Comparison of ENCODE assay signal across 18 cellular contexts in the genomic region with DNA sequence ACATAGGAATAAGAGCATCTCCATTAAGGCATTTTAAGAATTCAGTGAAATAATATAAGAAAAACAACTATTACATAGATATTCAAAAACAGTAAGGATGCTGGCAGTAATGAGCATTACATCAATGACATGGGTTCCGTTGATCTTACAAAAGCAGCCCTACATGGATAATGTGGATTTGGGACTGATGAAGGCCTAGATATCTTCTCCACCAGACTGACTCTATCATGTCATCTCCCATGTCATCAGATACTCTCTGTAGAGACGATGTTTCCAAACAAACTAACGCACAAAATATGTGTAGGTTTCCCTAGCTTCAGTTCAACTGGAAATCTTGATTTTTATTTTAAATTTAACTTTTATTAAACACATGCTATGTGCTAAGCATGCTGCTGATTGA. TPM values are rescaled to one million over a fixed set of nuclear protein-coding genes. Genes with fewer than 3 reads are reported as not detected.
A peak's percentile ranks its signal among the peaks of the same experiment; 100 is the strongest.
DNase-seq lines count a peak whose midpoint lies in the region; ATAC-seq and TF ChIP-seq lines count a peak whose summit lies in the region.
"Had no signal": no experiment of that assay in that cellular context is flagged by ENCODE, and none has a peak within 500 bp of the region (broad histone marks: within the 10 kb centered on the region; RNA-seq: fewer than 3 reads in every experiment).

No MANE protein-coding gene starts in this region.

- H3K23ac ChIP-seq in IMR-90 (ENCODE audit: low read depth, low read length): peak overlapping the region; percentile 34; the same call in 1 of the 2 replicates

- no peak for TF ChIP-seq RAD21 in IMR-90 (IDR thresholded peaks at IDR 0.05; ENCODE audit: low read length)

- H4K8ac ChIP-seq in IMR-90 (ENCODE audit: low read depth in 2 of 2, low read length in 2 of 2): peak overlapping the region; percentile 24 to 64; a peak in 1 of 4 replicates

- H3K27ac ChIP-seq in IMR-90 (ENCODE audit: insufficient read depth, low read length) (peak overlapping the region; percentile 68; the same call in 1 of the 2 replicates), coronary artery (peak overlapping the region; percentile 92 to 97), mucosa of rectum (ENCODE audit: low read depth in 2 of 2, low read length in 2 of 2) (no peak overlapping the region), suprapubic skin (peak overlapping the region; percentile 93)
- H3K27ac ChIP-seq in effector memory CD4-positive, alpha-beta T cell (ENCODE audit: insufficient read depth, low read length, poor library complexity, severe bottlenecking): no peak overlapping the region

- ATAC-seq in IMR-90 (ENCODE audit: low read depth) (no peak), GM21619 (IDR thresholded peaks at IDR 0.05; ENCODE audit: unreplicated experiment) (no peak)
- ATAC-seq: effector memory CD8-positive, alpha-beta T cell; right cardiac atrium had no signal

- CTCF ChIA-PET in IMR-90 (lab: Yijun Ruan, JAX): interaction anchor here (1.5 kb wide), 1 partner anchor 40 kb away, joined by 3 read pairs; no protein-coding TSS in a partner anchor

- H4K91ac ChIP-seq in IMR-90 (ENCODE audit: insufficient read depth, low read depth, low read length): 0 out of 2 replicates have a peak overlapping the region, but pooled peaks have one; percentile 13

- TF ChIP-seq POLR2A in IMR-90 (IDR thresholded peaks at IDR 0.05; ENCODE audit: low read depth, low read length) (no peak), suprapubic skin (IDR thresholded peaks at IDR 0.05) (no peak)

- peak overlapping the region; percentile 12; the same call in 1 of the 2 replicates for H3K4ac ChIP-seq in IMR-90 (ENCODE audit: low read depth, low read length)

- TF ChIP-seq CTCF in IMR-90 (conservative IDR thresholded peaks at IDR 0.05; ENCODE audit: low read depth, low read length) (no peak), coronary artery (IDR thresholded peaks at IDR 0.05) (no peak), suprapubic skin (IDR thresholded peaks at IDR 0.05) (no peak)

- H2BK5ac ChIP-seq in IMR-90 (ENCODE audit: low read depth, low read length, poor library complexity, severe bottlenecking): no peak overlapping the region

- H2BK120ac ChIP-seq in IMR-90 (ENCODE audit: low read depth, low read length): peak overlapping the region; percentile 53; the same call in 1 of the 2 replicates

- no peaks in the 10 kb centered on the region for H3K27me3 ChIP-seq in IMR-90 (ENCODE audit: control insufficient read depth, insufficient read depth, low read length)
- no peaks in the 10 kb centered on the region for H3K27me3 ChIP-seq in mucosa of rectum (ENCODE audit: control insufficient read depth in 2 of 2, insufficient read depth in 2 of 2, low read length in 2 of 2)
- no peaks in the 10 kb centered on the region for H3K27me3 ChIP-seq in suprapubic skin
- H3K27me3 ChIP-seq in effector memory CD4-positive, alpha-beta T cell (replicated peaks; ENCODE audit: control insufficient read depth, insufficient read depth, low read length, poor library complexity, severe bottlenecking): peaks cover 3% of the 10 kb centered on the region

- WGBS in IMR-90 (ENCODE audit: extremely low coverage in 2 of 2, insufficient read length in 1 of 2), 2 experiments: no CpG with 5 or more reads among the region's 3 CpGs
- WGBS in suprapubic skin: 76% methylated on average over 3 of the region's 3 CpGs

- intact Hi-C loops in IMR-90 (cut with micrococcal nuclease): loop anchor here (5.0 kb wide), 1 partner anchor 254 kb away; no protein-coding TSS in a partner anchor

- 0 out of 2 replicates have a peak, but pooled peaks cover 2% of the 10 kb centered on the region for H3K4me1 ChIP-seq in IMR-90 (ENCODE audit: control insufficient read depth, insufficient read depth, low read length)
- H3K4me1 ChIP-seq in mucosa of rectum (ENCODE audit: control insufficient read depth in 2 of 2, insufficient read depth in 2 of 2, low read length in 2 of 2): peaks cover 0 to 18% of the 10 kb centered on the region in 2 donors
- H3K4me1 ChIP-seq in suprapubic skin: peaks cover 26% of the 10 kb centered on the region
- H3K4me1 ChIP-seq in effector memory CD4-positive, alpha-beta T cell (ENCODE audit: control insufficient read depth, insufficient read depth, low read length, poor library complexity, severe bottlenecking): no peaks in the 10 kb centered on the region

- no TSS peak for BruUV-seq in IMR-90 (replicated peaks; lab: Mats Ljungman, UMichigan)

- H3K4me3 ChIP-seq in IMR-90 (ENCODE audit: insufficient read depth, low read depth, low read length) (no peak overlapping the region; the same call in 1 of the 2 replicates), coronary artery (peak overlapping the region; percentile 86), mucosa of rectum (ENCODE audit: low read length in 2 of 2) (peak overlapping the region; percentile 35 to 57), suprapubic skin (peak overlapping the region; percentile 8)
- H3K4me3 ChIP-seq in effector memory CD4-positive, alpha-beta T cell (ENCODE audit: insufficient read depth, low read depth, low read length, poor library complexity, severe bottlenecking): no peak overlapping the region

- H3K9ac ChIP-seq in IMR-90 (ENCODE audit: low read depth, low read length): no peak overlapping the region
- no peak overlapping the region for H3K9ac ChIP-seq in mucosa of rectum (ENCODE audit: low read depth in 1 of 2, low read length in 2 of 2)

- H3K9me3 ChIP-seq in IMR-90 (ENCODE audit: control insufficient read depth, insufficient read depth, low read length): no peaks in the 10 kb centered on the region
- H3K9me3 ChIP-seq in mucosa of rectum (ENCODE audit: control insufficient read depth in 2 of 2, low read length in 2 of 2): no peaks in the 10 kb centered on the region
- no peaks in the 10 kb centered on the region for H3K9me3 ChIP-seq in suprapubic skin
- H3K9me3 ChIP-seq in effector memory CD4-positive, alpha-beta T cell (ENCODE audit: control insufficient read depth, low read length): no peaks in the 10 kb centered on the region

- in situ Hi-C loops in IMR-90 (cut with MboI; ENCODE audit: low sequenced_read_pairs): no loop called here

- H3K9me1 ChIP-seq in IMR-90 (ENCODE audit: insufficient read depth, low read length): peaks cover 3% of the 10 kb centered on the region; the same call in 1 of the 2 replicates

- POLR2A ChIA-PET in IMR-90 (lab: Charles Lee; ENCODE audit: unreplicated experiment): no interaction called here

- H2AK5ac ChIP-seq in IMR-90 (ENCODE audit: low read depth, low read length): peak overlapping the region; percentile 33; the same call in 1 of the 2 replicates

- H3K56ac ChIP-seq in IMR-90 (ENCODE audit: extremely low read depth, insufficient read depth, low read length): no peak overlapping the region

- H3K36me3 ChIP-seq in IMR-90 (ENCODE audit: control insufficient read depth, insufficient read depth, low read length): peaks cover 5% of the 10 kb centered on the region; the same call in 1 of the 2 replicates
- H3K36me3 ChIP-seq in mucosa of rectum (ENCODE audit: control insufficient read depth in 2 of 2, insufficient read depth in 2 of 2, low read length in 2 of 2): no peaks in the 10 kb centered on the region
- H3K36me3 ChIP-seq in suprapubic skin: no peaks in the 10 kb centered on the region
- H3K36me3 ChIP-seq in effector memory CD4-positive, alpha-beta T cell (ENCODE audit: control insufficient read depth, insufficient read depth, low read length): no peaks in the 10 kb centered on the region

- dilution Hi-C loops in IMR-90 (cut with HindIII; ENCODE audit: low sequenced_read_pairs, unreplicated experiment): no loop called here

- peaks cover 9 to 26% of the 10 kb centered on the region in 2 experiments; a peak in 3 of 4 replicates for H3K79me1 ChIP-seq in IMR-90 (ENCODE audit: low read depth in 1 of 2, low read length in 2 of 2)

- H4K20me1 ChIP-seq in IMR-90 (ENCODE audit: insufficient read depth, low read length): no peaks in the 10 kb centered on the region

- H2BK15ac ChIP-seq in IMR-90 (ENCODE audit: low read depth, low read length): no peak overlapping the region

- H3K14ac ChIP-seq in IMR-90 (replicated peaks; ENCODE audit: low read depth, low read length): peak overlapping the region; percentile 62; the same call in 1 of the 2 replicates

- H4K5ac ChIP-seq in IMR-90 (ENCODE audit: low read depth, low read length): peak overlapping the region; percentile 64

- H2BK20ac ChIP-seq in IMR-90 (ENCODE audit: low read depth, low read length): no peak overlapping the region

- no peak for TF ChIP-seq EP300 in suprapubic skin (IDR thresholded peaks at IDR 0.05)

- H2AFZ ChIP-seq in IMR-90 (replicated peaks; ENCODE audit: low read length, poor library complexity): no peak overlapping the region

- peak overlapping the region; percentile 95; the same call in 1 of the 2 replicates for H3K18ac ChIP-seq in IMR-90 (ENCODE audit: low read depth, low read length)

- H2AK9ac ChIP-seq in IMR-90 (replicated peaks; ENCODE audit: low read depth, low read length, poor library complexity): no peak overlapping the region

- H3K4me2 ChIP-seq in IMR-90 (ENCODE audit: low read depth, low read length): peak overlapping the region; percentile 92

- DNase-seq in IMR-90 (no peak), coronary artery (ENCODE audit: low spot score) (no peak), suprapubic skin (ENCODE audit: low spot score in 2 of 2) (no peak), AG08395 (ENCODE audit: low spot score) (no peak)
- DNase-seq in effector CD4-positive, alpha-beta T cell: no peak
- DNase-seq in effector memory CD4-positive, alpha-beta T cell: no peak
- DNase-seq: activated B cell treated with CpG ODN at 0.5 μM for 24 hours; activated gamma-delta T cell treated with Interleukin-2 at 50 U/mL for 16 hours; C1 segment of cervical spinal cord; DMS79 treated with DMSO at 0.1 percent for 48 hours; effector memory CD8-positive, alpha-beta T cell; NCI-H2081; NCI-H69; nephron progenitor cell; right cardiac atrium; stimulated activated CD4-positive, alpha-beta T cell treated with anti-CD3 and anti-CD28 coated beads, Interleukin-4, amount 100 ng/mL, for 24 hours had no signal

TF ChIP-seq in IMR-90, 13 proteins besides CTCF, POLR2A, EP300 and RAD21 (continues in another document):
- TF ChIP-seq, protein P1, sequence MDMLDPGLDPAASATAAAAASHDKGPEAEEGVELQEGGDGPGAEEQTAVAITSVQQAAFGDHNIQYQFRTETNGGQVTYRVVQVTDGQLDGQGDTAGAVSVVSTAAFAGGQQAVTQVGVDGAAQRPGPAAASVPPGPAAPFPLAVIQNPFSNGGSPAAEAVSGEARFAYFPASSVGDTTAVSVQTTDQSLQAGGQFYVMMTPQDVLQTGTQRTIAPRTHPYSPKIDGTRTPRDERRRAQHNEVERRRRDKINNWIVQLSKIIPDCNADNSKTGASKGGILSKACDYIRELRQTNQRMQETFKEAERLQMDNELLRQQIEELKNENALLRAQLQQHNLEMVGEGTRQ (IDR thresholded peaks at IDR 0.05; ENCODE audit: low read depth, low read length): no peak
- TF ChIP-seq CEBPB (IDR thresholded peaks at IDR 0.05; ENCODE audit: low read depth, low read length): no peak
- TF ChIP-seq NFE2L2 (IDR thresholded peaks at IDR 0.05; ENCODE audit: low read depth, low read length): no peak

RNA-seq across cellular contexts. Expression of a gene that starts 3.6 kb away (rescaled TPM):
- 6.1 and 7.2 TPM in 2 replicates for total RNA-seq in IMR-90 (2012; rRNA removed)
- 8.7 and 10.6 TPM in 2 replicates for polyA plus RNA-seq in IMR-90 (2012; rRNA removed)
- polyA plus RNA-seq in IMR-90 (2012; cell fraction: cytosol; rRNA removed): 8.5 and 11.1 TPM in 2 replicates
- 9.1 and 21.8 TPM in 2 replicates for polyA plus RNA-seq in IMR-90 (2012; cell fraction: nucleus; rRNA removed; ENCODE audit: low replicate concordance)
- total RNA-seq in suprapubic skin: 10 to 100 TPM in 3 of 4 donors, 1 to 10 TPM in 1; 9.6 to 26.0 (median 12.6) TPM
- total RNA-seq: activated B cell treated with CpG ODN at 0.5 μM for 24 hours had no signal

Comparison
In these comparisons a context has a peak if more than half of its experiments do, and no peak if none do; other contexts are left out.
1. H3K27ac ChIP-seq: peak in IMR-90 (single experiment), coronary artery (2 of 2) and suprapubic skin (single experiment); none in mucosa of rectum (0 of 2) and effector memory CD4-positive, alpha-beta T cell (single experiment).
2. H3K4me3 ChIP-seq: peak in coronary artery (single experiment), mucosa of rectum (2 of 2) and suprapubic skin (single experiment); none in IMR-90 (single experiment) and effector memory CD4-positive, alpha-beta T cell (single experiment).